In the genomic region with DNA sequence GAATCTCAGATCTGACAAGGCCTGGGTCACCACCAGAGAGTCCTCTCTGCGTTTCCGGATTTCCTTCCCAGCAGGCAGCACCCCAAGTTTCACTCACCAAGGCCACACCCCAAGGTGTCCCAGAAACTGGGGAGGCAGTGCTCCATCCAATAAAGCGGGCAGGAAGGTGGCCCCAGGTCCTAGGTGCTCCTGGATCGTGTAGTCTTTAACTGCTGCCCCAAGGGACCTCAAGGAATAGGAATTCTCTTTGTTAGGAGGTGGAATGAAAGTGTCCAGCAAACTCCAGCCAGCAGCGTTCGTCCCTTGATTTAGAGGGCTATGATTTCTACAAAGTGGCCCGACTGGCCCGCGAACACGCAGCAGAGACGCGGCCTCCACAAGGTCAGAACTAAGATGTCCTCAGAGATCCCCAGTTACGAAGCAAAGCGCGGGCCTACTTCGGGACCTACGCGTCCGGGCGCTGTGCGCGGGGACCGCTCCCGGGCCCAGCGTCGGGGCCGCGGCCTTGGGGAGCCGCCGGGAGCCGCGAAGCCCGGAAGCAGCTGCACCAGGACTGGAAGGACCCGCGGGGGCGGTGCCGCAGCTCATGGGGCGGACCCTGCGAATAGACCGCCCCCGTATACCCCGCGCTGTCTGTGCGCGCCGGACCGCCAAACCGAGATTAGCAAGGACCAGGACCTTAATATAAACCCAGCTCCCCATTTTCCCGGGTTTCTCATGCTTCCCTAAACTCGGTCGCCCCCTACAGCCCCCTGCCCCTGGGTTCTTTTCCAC, we compare ENCODE assay signal across 8 cellular contexts. TPM values are rescaled to one million over a fixed set of nuclear protein-coding genes. Genes with fewer than 3 reads are reported as not detected.
DNase-seq lines count a peak whose midpoint lies in the region; ATAC-seq and TF ChIP-seq lines count a peak whose summit lies in the region.

A gene with protein sequence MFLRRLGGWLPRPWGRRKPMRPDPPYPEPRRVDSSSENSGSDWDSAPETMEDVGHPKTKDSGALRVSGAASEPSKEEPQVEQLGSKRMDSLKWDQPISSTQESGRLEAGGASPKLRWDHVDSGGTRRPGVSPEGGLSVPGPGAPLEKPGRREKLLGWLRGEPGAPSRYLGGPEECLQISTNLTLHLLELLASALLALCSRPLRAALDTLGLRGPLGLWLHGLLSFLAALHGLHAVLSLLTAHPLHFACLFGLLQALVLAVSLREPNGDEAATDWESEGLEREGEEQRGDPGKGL (minus strand): TSS at position 555 of the 774 bp plus-strand sequence. CDS start 831 bp downstream, outside the sequence.

- H3K4me1 ChIP-seq in subcutaneous abdominal adipose tissue (ENCODE audit: control insufficient read depth in 5 of 5, insufficient read depth in 5 of 5, low read length in 5 of 5) = peaks cover 14 to 70% (median 57%) of the 10 kb centered on the region in 5 donors

- peak within 1 kb of the TSS; percentile 95 for H3K27ac Mint-ChIP-seq in neural crest cell (ENCODE audit: unreplicated experiment)

- peak within 1 kb of the TSS; percentile 93 for H3K4me3 Mint-ChIP-seq in neural crest cell

- H3K4me3 ChIP-seq in foreskin fibroblast (ENCODE audit: low read depth in 1 of 2, low read length in 2 of 2) (peak within 1 kb of the TSS; percentile 82 to 83), subcutaneous abdominal adipose tissue (ENCODE audit: low read depth in 1 of 5, low read length in 5 of 5) (peak within 1 kb of the TSS; percentile 58 to 98 (median 90))

- peak within 1 kb of the TSS; percentile 89 for H3K27ac ChIP-seq in subcutaneous abdominal adipose tissue (ENCODE audit: low read depth, low read length)

- peaks cover 60% of the 10 kb centered on the region for H3K4me1 Mint-ChIP-seq in neural crest cell

- H3K9ac ChIP-seq in subcutaneous abdominal adipose tissue (ENCODE audit: low read length in 5 of 5) = peak within 1 kb of the TSS; percentile 74 to 99 (median 90)

- ATAC-seq in GM19455 (IDR thresholded peaks at IDR 0.05; ENCODE audit: unreplicated experiment) = peak; percentile 56

- TF ChIP-seq CTCF in foreskin fibroblast (IDR thresholded peaks at IDR 0.05; ENCODE audit: low read depth, low read length) (no peak), neural crest cell (conservative IDR thresholded peaks at IDR 0.05) (no peak)

- H3K36me3 ChIP-seq in subcutaneous abdominal adipose tissue (ENCODE audit: control insufficient read depth in 5 of 5, insufficient read depth in 5 of 5, low read length in 5 of 5) = peaks cover 0 to 42% (median 24%) of the 10 kb centered on the region in 5 donors

- H3K27me3 Mint-ChIP-seq in neural crest cell (ENCODE audit: low read depth) = no peaks in the 10 kb centered on the region

- peak in 13 of 14 donors; percentile 27 to 83 (median 57) for DNase-seq in C1 segment of cervical spinal cord (lab: John Stamatoyannopoulos, UW)
- peak; percentile 87 for DNase-seq in M059J (ENCODE audit: low read depth)
- peak; percentile 61 for DNase-seq in SHP77 treated with DMSO at 0.1 percent for 48 hours (lab: John Stamatoyannopoulos, UW)
- peak; percentile 74 for DNase-seq in activated gamma-delta T cell treated with Interleukin-2 at 50 U/mL for 16 hours
- DNase-seq in foreskin fibroblast = peak; percentile 84 to 95
- peak; percentile 74 for DNase-seq in neural crest cell (ENCODE audit: low read depth, low spot score)

- H3K27me3 ChIP-seq in subcutaneous abdominal adipose tissue (ENCODE audit: control insufficient read depth in 5 of 5, insufficient read depth in 4 of 5, low read length in 5 of 5) = no peaks in the 10 kb centered on the region

- no peaks in the 10 kb centered on the region for H3K9me3 Mint-ChIP-seq in neural crest cell

- H3K9me3 ChIP-seq in subcutaneous abdominal adipose tissue (ENCODE audit: control insufficient read depth in 5 of 5, low read length in 5 of 5) = no peaks in the 10 kb centered on the region

- H3K36me3 Mint-ChIP-seq in neural crest cell (ENCODE audit: low read depth) = peaks cover 3% of the 10 kb centered on the region

RNA-seq across cellular contexts. Expression of the gene that starts here (rescaled TPM):
- total RNA-seq in M059J (2014; rRNA removed; shearing (Covaris generic)) = 29.9 and 37.5 TPM in 2 replicates
- 23.5 TPM in 2 replicates for total RNA-seq in neural crest cell

Comparison
In these comparisons a context has a peak if more than half of its experiments do, and no peak if none do; other contexts are left out.
1. Peak in every context shown above with its lines: DNase-seq, ATAC-seq, H3K4me3 ChIP-seq and H3K27ac ChIP-seq.